ENCODE assay signal across 8 cellular contexts in genomic region chr19:49808762-49809154, GRCh38. TPM values are rescaled to one million over a fixed set of nuclear protein-coding genes. Genes with fewer than 3 reads are reported as not detected.
DNase-seq lines count a peak whose midpoint lies in the region; FAIRE-seq and TF ChIP-seq lines count a peak whose summit lies in the region.

No MANE protein-coding gene starts in this region.

- peak overlapping the region; percentile 84 to 91 (median 90) for H3K4me3 Mint-ChIP-seq in brain

- no peaks in the 10 kb centered on the region for H3K9me2 ChIP-seq in MM.1S (replicated peaks; ENCODE audit: insufficient read depth, low read length)

- H4K20me1 ChIP-seq in MM.1S (ENCODE audit: insufficient read depth, low read length): no peaks in the 10 kb centered on the region

- no peaks in the 10 kb centered on the region for H3K9me3 ChIP-seq in MM.1S (replicated peaks; ENCODE audit: insufficient read depth, low read length)
- H3K9me3 ChIP-seq in iPS DF 6.9 (ENCODE audit: control insufficient read depth, insufficient read depth, low read length): no peaks in the 10 kb centered on the region
- no peaks in the 10 kb centered on the region for H3K9me3 ChIP-seq in uterus

- peaks cover 11% of the 10 kb centered on the region; the same call in 1 of the 2 replicates for H3F3A ChIP-seq in MM.1S (ENCODE audit: insufficient read depth, low read length)

- peaks cover 7% of the 10 kb centered on the region for H3K36me3 Mint-ChIP-seq in brain

- H3K27me3 ChIP-seq in MM.1S (replicated peaks; ENCODE audit: insufficient read depth, low read length) (no peaks in the 10 kb centered on the region), iPS DF 6.9 (ENCODE audit: control insufficient read depth, insufficient read depth, low read length) (no peaks in the 10 kb centered on the region), uterus (no peaks in the 10 kb centered on the region)

- H3K36me3 ChIP-seq in MM.1S (replicated peaks; ENCODE audit: insufficient read depth, low read length) (no peaks in the 10 kb centered on the region), iPS DF 6.9 (ENCODE audit: control insufficient read depth, insufficient read depth, low read length) (peaks cover 3% of the 10 kb centered on the region; the same call in 1 of the 2 replicates), uterus (no peaks in the 10 kb centered on the region)

- DNase-seq in CD1c-positive myeloid dendritic cell (ENCODE audit: extremely low spot score) (peak; percentile 86), MM.1S (peak; percentile 89), iPS DF 6.9 (ENCODE audit: low read depth, low spot score) (peak; percentile 57), retinal pigment epithelial cell (ENCODE audit: low read depth) (peak; percentile 59), uterus (peak; percentile 93 to 97), RCC 7860 (ENCODE audit: low spot score) (no peak)

- peak; percentile 58 to 67 for TF ChIP-seq POLR2A in uterus (IDR thresholded peaks at IDR 0.05)

- peaks cover 46% of the 10 kb centered on the region for H3K4me1 Mint-ChIP-seq in brain

- H3K4me1 ChIP-seq in MM.1S (ENCODE audit: low read length) (peaks cover 9% of the 10 kb centered on the region), iPS DF 6.9 (ENCODE audit: control insufficient read depth, insufficient read depth, low read length) (peaks cover 5% of the 10 kb centered on the region), uterus (peaks cover 0 to 4% of the 10 kb centered on the region in 2 donors)

- no peaks in the 10 kb centered on the region for H3K9me3 Mint-ChIP-seq in brain

- intact Hi-C loops in uterus (cut with DNase I; ENCODE audit: low total_unique reads): loop anchor here (5.0 kb wide), 1 partner anchor 41 kb away; the partner anchor contains the start of gene AP2A1

- FAIRE-seq in RCC 7860 (lab: Jason Lieb, UNC): no peak

- peak overlapping the region; percentile 71 for H3K9ac ChIP-seq in MM.1S (ENCODE audit: low read length)

- no CpG with 5 or more reads among the region's 27 CpGs for WGBS in iPS DF 6.9 (ENCODE audit: insufficient coverage, insufficient read length)

- H3K4me2 ChIP-seq in MM.1S (ENCODE audit: low read depth, low read length): peak overlapping the region; percentile 92

- no peaks in the 10 kb centered on the region for H3K27me3 Mint-ChIP-seq in brain

- peak overlapping the region; percentile 74; the same call in 1 of the 2 replicates for H3K27ac ChIP-seq in MM.1S (ENCODE audit: low read length)
- peak overlapping the region; percentile 79 for H3K27ac ChIP-seq in VCaP
- no peak overlapping the region for H3K27ac ChIP-seq in iPS DF 6.9 (ENCODE audit: low read length)
- peak overlapping the region; percentile 86 to 89 for H3K27ac ChIP-seq in uterus

- peak overlapping the region; percentile 68 for H2AFZ ChIP-seq in MM.1S (ENCODE audit: low read length)

- H3K79me2 ChIP-seq in MM.1S (ENCODE audit: low read length): no peaks in the 10 kb centered on the region

- peak overlapping the region; percentile 81 to 98 (median 90) for H3K27ac Mint-ChIP-seq in brain

- TF ChIP-seq CTCF in MM.1S (IDR thresholded peaks at IDR 0.05; ENCODE audit: low read length): no peak
- no peak for TF ChIP-seq CTCF in VCaP (conservative IDR thresholded peaks at IDR 0.05)
- TF ChIP-seq CTCF in brain (conservative IDR thresholded peaks at IDR 0.05): no peak
- TF ChIP-seq CTCF in retinal pigment epithelial cell (conservative IDR thresholded peaks at IDR 0.05; ENCODE audit: low read depth, low read length): no peak
- TF ChIP-seq CTCF in uterus (IDR thresholded peaks at IDR 0.05): no peak

- H3K4me3 ChIP-seq in MM.1S (ENCODE audit: low read length): peak overlapping the region; percentile 84
- H3K4me3 ChIP-seq in iPS DF 6.9 (ENCODE audit: low read length): peak overlapping the region; percentile 23; the same call in 1 of the 2 replicates
- peak overlapping the region; percentile 65 for H3K4me3 ChIP-seq in retinal pigment epithelial cell (ENCODE audit: low read length)
- peak overlapping the region; percentile 67 to 88 for H3K4me3 ChIP-seq in uterus

RNA-seq across cellular contexts. Expression of gene FUZ, which starts 4.3 kb away (rescaled TPM):
- 89.3 TPM for polyA plus RNA-seq in brain (ENCODE audit: insufficient read depth, low read depth, low replicate concordance)
- total RNA-seq in uterus: 10 to 100 TPM; 10.5 to 28.8 (median 23.3) TPM

RNA-seq across cellular contexts. Expression of gene MED25, which starts 9.3 kb away (rescaled TPM):
- 96.6 TPM for polyA plus RNA-seq in brain (ENCODE audit: insufficient read depth, low read depth, low replicate concordance)
- 10 to 100 TPM; 21.1 to 48.1 (median 26.8) TPM for total RNA-seq in uterus

RNA-seq across cellular contexts. Expression of gene AP2A1, which starts 42.0 kb away (rescaled TPM):
- polyA plus RNA-seq in brain (ENCODE audit: insufficient read depth, low read depth, low replicate concordance): 106 TPM
- 100 to 1,000 TPM in 1 of 4 donors, 10 to 100 TPM in 3; 47.1 to 114 (median 54.7) TPM for total RNA-seq in uterus

RNA-seq across cellular contexts. Expression of gene PTOV1, which starts 42.2 kb away (rescaled TPM):
- polyA plus RNA-seq in brain (ENCODE audit: insufficient read depth, low read depth, low replicate concordance): 431 TPM
- total RNA-seq in uterus: 100 to 1,000 TPM in 1 of 4 donors, 10 to 100 TPM in 3; 46.2 to 156 (median 82.0) TPM

RNA-seq across cellular contexts. Expression of gene TSKS, which starts 45.7 kb away (rescaled TPM):
- polyA plus RNA-seq in brain (ENCODE audit: insufficient read depth, low read depth, low replicate concordance): not detected
- total RNA-seq in uterus: 1 to 10 TPM in 1 of 4 donors, under 1 TPM in 1, not detected in 2; 0.28 to 1.9 TPM

Comparison
In these comparisons a context has a peak if more than half of its experiments do, and no peak if none do; other contexts are left out.
1. H3K4me3 ChIP-seq: peak in every context shown above with its lines; median percentile 84 in MM.1S; 78 in uterus; 65 in retinal pigment epithelial cell; 23 in iPS DF 6.9.